ENCODE assay signal across 1 cellular context in the genomic region with DNA sequence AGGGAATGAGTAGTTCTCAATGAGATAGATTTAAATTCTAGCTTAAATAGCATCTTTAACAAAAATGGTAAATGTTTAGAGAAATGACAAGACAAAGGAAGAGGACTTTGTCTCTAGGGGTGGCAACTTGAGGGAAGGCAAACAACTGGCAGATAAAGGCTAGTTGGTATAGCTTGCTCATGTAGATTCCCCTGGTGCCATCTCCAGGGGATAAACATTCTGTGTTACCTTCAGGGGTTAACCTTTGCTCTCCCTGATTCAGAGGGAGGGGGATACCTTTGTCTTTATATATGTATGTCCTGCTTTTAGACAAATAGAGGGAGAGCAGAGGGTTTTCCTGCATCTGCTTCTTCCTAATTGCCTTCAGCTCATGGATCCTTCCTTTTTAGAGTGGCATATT.
TF ChIP-seq lines count a peak whose summit lies in the region.

No MANE protein-coding gene starts in this region.

TF ChIP-seq in WTC11, 78 proteins besides CTCF, POLR2A, EP300 and RAD21 (continued from another document):
- TF ChIP-seq ARID4B (CRISPR knock-in tag; IDR thresholded peaks at IDR 0.05; ENCODE audit: borderline replicate concordance) (no peak), PRRX2 (CRISPR knock-in tag; IDR thresholded peaks at IDR 0.05) (no peak), ZNF263 (CRISPR knock-in tag; IDR thresholded peaks at IDR 0.05; ENCODE audit: low read depth) (no peak)
- TF ChIP-seq, protein P1, sequence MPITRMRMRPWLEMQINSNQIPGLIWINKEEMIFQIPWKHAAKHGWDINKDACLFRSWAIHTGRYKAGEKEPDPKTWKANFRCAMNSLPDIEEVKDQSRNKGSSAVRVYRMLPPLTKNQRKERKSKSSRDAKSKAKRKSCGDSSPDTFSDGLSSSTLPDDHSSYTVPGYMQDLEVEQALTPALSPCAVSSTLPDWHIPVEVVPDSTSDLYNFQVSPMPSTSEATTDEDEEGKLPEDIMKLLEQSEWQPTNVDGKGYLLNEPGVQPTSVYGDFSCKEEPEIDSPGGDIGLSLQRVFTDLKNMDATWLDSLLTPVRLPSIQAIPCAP (CRISPR knock-in tag; IDR thresholded peaks at IDR 0.05), result no peak
